1 cellular context compared by ENCODE assay signal in genomic region chr3:16247282-16248058, GRCh38.
A peak's percentile ranks its signal among the peaks of the same experiment; 100 is the strongest.
TF ChIP-seq lines count a peak whose summit lies in the region.

No MANE protein-coding gene starts in this region.

TF ChIP-seq in K562, 482 proteins besides CTCF, POLR2A, EP300 and RAD21 (continued from another document and continues in another):
- TF ChIP-seq MEIS2 (IDR thresholded peaks at IDR 0.05; ENCODE audit: partially characterized antibody) (no peak), NFE2L1 (tag; IDR thresholded peaks at IDR 0.05; ENCODE audit: borderline replicate concordance, low read depth) (no peak), MBD2 (IDR thresholded peaks at IDR 0.05; ENCODE audit: borderline replicate concordance, low read depth) (no peak), KLF16 (IDR thresholded peaks at IDR 0.05) (peak; percentile 47; the same call in 1 of the 2 replicates), TARDBP (IDR thresholded peaks at IDR 0.05) (no peak), LCOR (CRISPR knock-in tag; IDR thresholded peaks at IDR 0.05) (0 out of 2 replicates have a peak, but pooled peaks have one; percentile 32), NONO (IDR thresholded peaks at IDR 0.05; ENCODE audit: low read depth in 2 of 2, low read length in 1 of 2) (no peak), HNRNPLL (IDR thresholded peaks at IDR 0.05; ENCODE audit: low read depth, low read length, poor library complexity, severe bottlenecking) (no peak), SMARCB1 (IDR thresholded peaks at IDR 0.05; ENCODE audit: insufficient read length, low read depth) (no peak), HDAC2 (IDR thresholded peaks at IDR 0.05) (no peak), NCOR1 (IDR thresholded peaks at IDR 0.05) (no peak), POLR2AphosphoS5 (IDR thresholded peaks at IDR 0.05; ENCODE audit: control insufficient read depth, insufficient read depth, low read depth, low read length) (no peak), MTF1 (CRISPR knock-in tag; IDR thresholded peaks at IDR 0.05; ENCODE audit: borderline replicate concordance) (no peak), RB1 (IDR thresholded peaks at IDR 0.05; ENCODE audit: low read depth) (peak; percentile 71; the same call in 1 of the 2 replicates), RCOR1 (IDR thresholded peaks at IDR 0.05; ENCODE audit: borderline replicate concordance in 1 of 2, low read depth in 2 of 2, low read length in 2 of 2) (peak in 1 of 2 experiments; percentile 49; a peak in 2 of 4 replicates), ZNF507 (tag; conservative IDR thresholded peaks at IDR 0.05) (no peak), PML (IDR thresholded peaks at IDR 0.05; ENCODE audit: low read length) (no peak), CC2D1A (IDR thresholded peaks at IDR 0.05) (0 out of 2 replicates have a peak, but pooled peaks have one; percentile 12), ZNF212 (CRISPR knock-in tag; IDR thresholded peaks at IDR 0.05) (no peak), GTF3C2 (IDR thresholded peaks at IDR 0.05; ENCODE audit: borderline replicate concordance, extremely low read depth, insufficient read length) (no peak), MAFK (IDR thresholded peaks at IDR 0.05; ENCODE audit: low read length) (peak; percentile 28; the same call in 1 of the 2 replicates), TBP (optimal IDR thresholded peaks at IDR 0.05; ENCODE audit: low read depth, low read length) (no peak), NR2C1 (IDR thresholded peaks at IDR 0.05) (no peak), NR2C1 (tag; IDR thresholded peaks at IDR 0.05) (no peak), E2F3 (CRISPR knock-in tag; IDR thresholded peaks at IDR 0.05) (no peak), WHSC1 (IDR thresholded peaks at IDR 0.05; ENCODE audit: low read length) (no peak), SMAD2 (IDR thresholded peaks at IDR 0.05; ENCODE audit: low read depth, low read length) (no peak), ZNF644 (tag; IDR thresholded peaks at IDR 0.05; ENCODE audit: low read depth) (no peak), CEBPZ (IDR thresholded peaks at IDR 0.05; ENCODE audit: borderline replicate concordance, low read depth, low read length) (no peak), CEBPB (tag; IDR thresholded peaks at IDR 0.05) (peak; percentile 13; the same call in 1 of the 2 replicates), PHTF2 (CRISPR knock-in tag; IDR thresholded peaks at IDR 0.05) (no peak), FOXP1 (CRISPR knock-in tag; IDR thresholded peaks at IDR 0.05) (0 out of 2 replicates have a peak, but pooled peaks have one; percentile 34), ZNF274 (IDR thresholded peaks at IDR 0.05; ENCODE audit: borderline replicate concordance, low read depth, low read length) (no peak), ASH1L (IDR thresholded peaks at IDR 0.05; ENCODE audit: borderline replicate concordance, low read depth, partially characterized antibody) (no peak), SUPT5H (IDR thresholded peaks at IDR 0.05) (no peak), ZC3H11A (IDR thresholded peaks at IDR 0.05; ENCODE audit: low read depth, low read length) (0 out of 2 replicates have a peak, but pooled peaks have one; percentile 55), FOXM1 (IDR thresholded peaks at IDR 0.05; ENCODE audit: low read depth) (no peak), FOXM1 (CRISPR knock-in tag; IDR thresholded peaks at IDR 0.05; ENCODE audit: low read depth) (0 out of 2 replicates have a peak, but pooled peaks have one; percentile 48), KAT8 (IDR thresholded peaks at IDR 0.05; ENCODE audit: low read depth) (no peak), NCOA2 (IDR thresholded peaks at IDR 0.05; ENCODE audit: partially characterized antibody in 2 of 2) (no peak), AFF1 (IDR thresholded peaks at IDR 0.05; ENCODE audit: low read depth in 1 of 2, partially characterized antibody in 2 of 2) (no peak), ELF1 (tag; IDR thresholded peaks at IDR 0.05) (peak; percentile 32; the same call in 1 of the 2 replicates), RNF219 (CRISPR knock-in tag; IDR thresholded peaks at IDR 0.05) (no peak), ATF1 (CRISPR knock-in tag; IDR thresholded peaks at IDR 0.05) (no peak), ATF1 (tag; IDR thresholded peaks at IDR 0.05) (0 out of 2 replicates have a peak, but pooled peaks have one; percentile 13), MED1 (CRISPR knock-in tag; IDR thresholded peaks at IDR 0.05; ENCODE audit: borderline replicate concordance) (no peak), SREBF1 (IDR thresholded peaks at IDR 0.05; ENCODE audit: borderline replicate concordance, low read depth, low read length) (no peak), BCOR (IDR thresholded peaks at IDR 0.05) (no peak), RBM34 (IDR thresholded peaks at IDR 0.05; ENCODE audit: borderline replicate concordance, insufficient read depth, low read length) (no peak), HINFP (tag; conservative IDR thresholded peaks at IDR 0.05; ENCODE audit: low read depth) (no peak), ARID3A (IDR thresholded peaks at IDR 0.05; ENCODE audit: borderline replicate concordance, low read depth, low read length) (0 out of 2 replicates have a peak, but pooled peaks have one; percentile 22), GATAD2B (IDR thresholded peaks at IDR 0.05; ENCODE audit: borderline replicate concordance) (no peak), TAF15 (IDR thresholded peaks at IDR 0.05; ENCODE audit: low read depth, low read length) (no peak), ATF3 (IDR thresholded peaks at IDR 0.05) (no peak), ATF3 (CRISPR knock-in tag; conservative IDR thresholded peaks at IDR 0.05) (no peak), ZBTB1 (CRISPR knock-in tag; IDR thresholded peaks at IDR 0.05; ENCODE audit: borderline replicate concordance, low read depth) (no peak), TCF3 (CRISPR knock-in tag; IDR thresholded peaks at IDR 0.05) (no peak), PHF8 (IDR thresholded peaks at IDR 0.05; ENCODE audit: borderline replicate concordance, low read length) (peak; percentile 17; the same call in 1 of the 2 replicates)
